In the genomic region with DNA sequence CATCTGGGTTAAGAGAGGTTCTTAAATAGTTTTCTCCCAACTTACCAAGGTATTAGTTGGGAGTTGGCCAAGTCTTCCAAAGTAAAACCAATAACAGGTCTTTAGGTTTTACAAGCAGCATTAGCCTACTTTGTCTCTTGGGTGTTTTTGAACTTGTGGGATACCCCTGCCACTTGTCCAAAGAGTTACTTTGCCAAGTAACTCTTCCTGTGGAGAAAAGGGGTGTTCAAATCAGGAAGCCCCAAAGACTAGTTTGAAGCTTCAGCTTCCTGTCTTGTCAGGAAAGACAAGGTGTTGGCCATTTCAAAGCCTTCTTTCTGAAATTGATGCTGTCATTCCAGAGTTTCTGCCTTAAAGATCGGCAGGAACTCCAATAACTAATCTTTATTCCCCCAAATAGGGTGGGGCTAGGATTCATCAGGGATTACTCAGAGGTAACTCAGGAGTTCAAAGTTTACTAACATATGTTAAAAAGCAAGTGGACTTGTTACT, we compare ENCODE assay signal across 8 cellular contexts. TPM values are rescaled to one million over a fixed set of nuclear protein-coding genes. Genes with fewer than 3 reads are reported as not detected.
A peak's percentile ranks its signal among the peaks of the same experiment; 100 is the strongest.
DNase-seq lines count a peak whose midpoint lies in the region; ATAC-seq and TF ChIP-seq lines count a peak whose summit lies in the region.

No MANE protein-coding gene starts in this region.

- H3K9me3 ChIP-seq in Loucy (ENCODE audit: insufficient read depth, low read depth, low read length), result no peaks in the 10 kb centered on the region
- no peaks in the 10 kb centered on the region for H3K9me3 ChIP-seq in mucosa of rectum (ENCODE audit: control insufficient read depth in 2 of 2, low read length in 2 of 2)

- H3K4me3 ChIP-seq in Loucy (ENCODE audit: low read length, poor library complexity, severe bottlenecking) (peak overlapping the region; percentile 85), mucosa of rectum (ENCODE audit: low read length in 2 of 2) (peak overlapping the region; percentile 78 to 79)

- H3K4me1 ChIP-seq in Loucy (ENCODE audit: insufficient read depth, low read length, poor library complexity, severe bottlenecking) (peaks cover 42% of the 10 kb centered on the region), mucosa of rectum (ENCODE audit: control insufficient read depth in 2 of 2, insufficient read depth in 2 of 2, low read length in 2 of 2) (peaks cover 14 to 21% of the 10 kb centered on the region in 2 donors)

- peak overlapping the region; percentile 83 for H3K9ac ChIP-seq in Loucy (ENCODE audit: low read depth, low read length, poor library complexity, severe bottlenecking)
- H3K9ac ChIP-seq in mucosa of rectum (ENCODE audit: low read depth in 1 of 2, low read length in 2 of 2), result peak overlapping the region; percentile 74 to 82

- no peaks in the 10 kb centered on the region for H3K27me3 ChIP-seq in Loucy (ENCODE audit: insufficient read depth, low read length, poor library complexity, severe bottlenecking)
- H3K27me3 ChIP-seq in mucosa of rectum (ENCODE audit: control insufficient read depth in 2 of 2, insufficient read depth in 2 of 2, low read length in 2 of 2), result no peaks in the 10 kb centered on the region

- H3K79me2 ChIP-seq in Loucy (ENCODE audit: insufficient read depth, low read length), result peaks cover 37% of the 10 kb centered on the region

- H4K20me1 ChIP-seq in Loucy (ENCODE audit: insufficient read depth, low read length, poor library complexity, severe bottlenecking), result peaks cover 3% of the 10 kb centered on the region

- H3K36me3 ChIP-seq in Loucy (ENCODE audit: insufficient read depth, low read length), result no peaks in the 10 kb centered on the region
- H3K36me3 ChIP-seq in mucosa of rectum (ENCODE audit: control insufficient read depth in 2 of 2, insufficient read depth in 2 of 2, low read length in 2 of 2), result peaks cover 14 to 17% of the 10 kb centered on the region in 2 donors

- peak overlapping the region; percentile 80 to 87 for H3K27ac ChIP-seq in mucosa of rectum (ENCODE audit: low read depth in 2 of 2, low read length in 2 of 2)

- peak overlapping the region; percentile 66 for H2AFZ ChIP-seq in Loucy (ENCODE audit: low read length)

- no peak for TF ChIP-seq CTCF in Loucy (conservative IDR thresholded peaks at IDR 0.05; ENCODE audit: low read length)

- H3F3A ChIP-seq in Loucy (ENCODE audit: low read depth), result peaks cover 13% of the 10 kb centered on the region

- no peaks in the 10 kb centered on the region for H3K9me2 ChIP-seq in Loucy (replicated peaks; ENCODE audit: low read depth, low read length)

- no peak for ATAC-seq in HG03342 (IDR thresholded peaks at IDR 0.05; ENCODE audit: unreplicated experiment)
- no peak for ATAC-seq in GM21737 (IDR thresholded peaks at IDR 0.05; ENCODE audit: unreplicated experiment)

- H3K4me2 ChIP-seq in Loucy (ENCODE audit: low read depth, low read length, poor library complexity, severe bottlenecking), result peak overlapping the region; percentile 95

- DNase-seq in Daoy (ENCODE audit: low read depth), result peak; percentile 5
- DNase-seq in central memory CD4-positive, alpha-beta T cell, result peak; percentile 23
- no peak for DNase-seq in cortex of kidney (lab: John Stamatoyannopoulos, UW)
- no peak for DNase-seq in iPS-NIHi11 (ENCODE audit: low spot score)

RNA-seq across cellular contexts. Expression of a gene that starts 0.8 kb away (rescaled TPM):
- total RNA-seq in Daoy (2014; rRNA removed; shearing (Covaris generic)), result 12.0 and 13.8 TPM in 2 replicates

Comparison
In these comparisons a context has a peak if more than half of its experiments do, and no peak if none do; other contexts are left out.
1. DNase-seq: peak in Daoy (single experiment) and central memory CD4-positive, alpha-beta T cell (single experiment); none in cortex of kidney (single experiment) and iPS-NIHi11 (single experiment).